Comparison of ENCODE assay signal across 33 cellular contexts in the genomic region with DNA sequence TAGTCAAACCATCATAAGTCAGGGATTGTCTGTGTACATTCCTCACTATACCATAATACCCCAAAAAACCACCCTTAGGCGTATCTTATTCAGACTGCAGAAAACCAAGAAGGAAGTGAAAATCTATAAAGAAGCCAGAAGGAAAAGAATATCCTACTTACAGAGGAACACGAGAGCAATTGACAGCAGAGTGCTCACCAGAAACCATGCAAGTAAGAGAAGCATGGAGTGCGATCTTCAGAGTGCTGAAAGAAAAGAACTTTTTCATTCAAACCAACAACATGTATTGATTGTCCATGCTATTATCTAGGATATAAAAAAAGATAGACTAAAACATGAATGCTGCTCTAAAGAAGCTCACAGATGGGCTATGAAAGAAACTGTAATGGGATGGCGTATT. TPM values are rescaled to one million over a fixed set of nuclear protein-coding genes. Genes with fewer than 3 reads are reported as not detected.
"Had no signal": no experiment of that assay in that cellular context is flagged by ENCODE, and none has a peak within 500 bp of the region (broad histone marks: within the 10 kb centered on the region; RNA-seq: fewer than 3 reads in every experiment).

No MANE protein-coding gene starts in this region.

- DNase-seq: activated B cell treated with CpG ODN at 0.5 μM for 24 hours; activated CD4-positive, alpha-beta T cell treated with anti-CD3 and anti-CD28 coated beads for 48 hours; activated CD4-positive, alpha-beta T cell treated with anti-CD3 and anti-CD28 coated beads, Interleukin-2, amount 50 U/mL, for 1 hour; activated CD4-positive, alpha-beta T cell treated with anti-CD3 and anti-CD28 coated beads, Interleukin-2, amount 50 U/mL, for 48 hours; activated CD8-positive, alpha-beta memory T cell treated with anti-CD3 and anti-CD28 coated beads for 24 hours; activated CD8-positive, alpha-beta T cell treated with anti-CD3 and anti-CD28 coated beads for 36 hours; activated effector memory CD4-positive, alpha-beta T cell treated with Interleukin-2 at 50 U/mL for 16 hours; activated gamma-delta T cell treated with Interleukin-2 at 50 U/mL for 16 hours; activated naive CD4-positive, alpha-beta T cell treated with anti-CD3 and anti-CD28 coated beads, Interleukin-2, amount 50 U/mL, for 16 hours; activated naive CD4-positive, alpha-beta T cell treated with Interleukin-2 at 50 U/mL for 16 hours; activated T-cell treated with anti-CD3 and anti-CD28 coated beads, Interleukin-2, amount 50 U/mL, for 4 hours; amniotic stem cell; anterior cingulate cortex; brain microvascular endothelial cell; dorsolateral prefrontal cortex; effector memory CD4-positive, alpha-beta T cell; endodermal cell; foreskin fibroblast; head of caudate nucleus; T-helper 2 cell had no signal

- FAIRE-seq: astrocyte, bronchial epithelial cell, frontal cortex, TTC549 had no signal

- H3K4me3 ChIP-seq: coronary artery, dorsolateral prefrontal cortex had no signal

- H3K27ac Mint-ChIP-seq: activated B cell treated with CpG ODN at 0.5 μM for 24 hours; activated CD8-positive, alpha-beta T cell treated with anti-CD3 and anti-CD28 coated beads for 36 hours; activated naive CD8-positive, alpha-beta T cell; activated T-helper 17 cell treated with anti-CD3 and anti-CD28 coated beads, Interleukin-2, amount 50 U/mL, for 72 hours; dendritic cell treated with granulocyte-macrophage colony-stimulating factor and Interleukin-4, amounts not matched to agents 40 ng/mL and 50 ng/mL, for 4 days; endodermal cell had no signal

- ATAC-seq: activated CD4-positive, CD25-positive, alpha-beta regulatory T cell treated with anti-CD3 and anti-CD28 coated beads, Interleukin-2, amount 50 U/mL, for 24 hours; activated CD8-positive, alpha-beta T cell treated with anti-CD3 and anti-CD28 coated beads for 36 hours; activated T-cell treated with anti-CD3 and anti-CD28 coated beads, Interleukin-2, amount 50 U/mL, for 4 hours; activated T-helper 17 cell treated with anti-CD3 and anti-CD28 coated beads, Interleukin-2, amount 50 U/mL, for 72 hours; esophagus mucosa had no signal

- H3K4me1 Mint-ChIP-seq: activated B cell treated with CpG ODN at 0.5 μM for 24 hours; activated T-helper 17 cell treated with anti-CD3 and anti-CD28 coated beads, Interleukin-2, amount 50 U/mL, for 72 hours; central memory CD8-positive, alpha-beta T cell; endodermal cell had no signal

- H3K9me3 Mint-ChIP-seq: activated B cell treated with CpG ODN at 0.5 μM for 24 hours; activated CD8-positive, alpha-beta T cell treated with anti-CD3 and anti-CD28 coated beads for 36 hours; activated T-cell treated with anti-CD3 and anti-CD28 coated beads, Interleukin-2, amount 50 U/mL, for 4 hours; central memory CD8-positive, alpha-beta T cell; endodermal cell had no signal

- H3K36me3 ChIP-seq: brain microvascular endothelial cell had no signal

- H3K4me3 Mint-ChIP-seq: activated B cell treated with CpG ODN at 0.5 μM for 24 hours; activated CD8-positive, alpha-beta T cell treated with anti-CD3 and anti-CD28 coated beads for 36 hours; activated naive CD8-positive, alpha-beta T cell; activated T-cell treated with anti-CD3 and anti-CD28 coated beads, Interleukin-2, amount 50 U/mL, for 4 hours; activated T-helper 17 cell treated with anti-CD3 and anti-CD28 coated beads, Interleukin-2, amount 50 U/mL, for 72 hours; central memory CD8-positive, alpha-beta T cell; dendritic cell treated with granulocyte-macrophage colony-stimulating factor and Interleukin-4, amounts not matched to agents 40 ng/mL and 50 ng/mL, for 4 days; endodermal cell had no signal

- H3K27me3 Mint-ChIP-seq: activated B cell treated with CpG ODN at 0.5 μM for 24 hours; activated naive CD8-positive, alpha-beta T cell; central memory CD8-positive, alpha-beta T cell; dendritic cell treated with granulocyte-macrophage colony-stimulating factor and Interleukin-4, amounts not matched to agents 40 ng/mL and 50 ng/mL, for 4 days had no signal

- H3K27me3 ChIP-seq: brain microvascular endothelial cell, dorsolateral prefrontal cortex had no signal

- H3K36me3 Mint-ChIP-seq: activated naive CD8-positive, alpha-beta T cell had no signal

- H3K27ac ChIP-seq: brain microvascular endothelial cell, coronary artery, dorsolateral prefrontal cortex, VCaP had no signal

RNA-seq across cellular contexts. Expression of a gene that starts 50.8 kb away (rescaled TPM):
- total RNA-seq: activated CD8-positive, alpha-beta T cell treated with anti-CD3 and anti-CD28 coated beads for 36 hours; activated T-helper 17 cell treated with anti-CD3 and anti-CD28 coated beads, Interleukin-2, amount 50 U/mL, for 72 hours; bronchial epithelial cell; T-helper 1 cell treated with Interleukin-12 subunit alpha and Interleukin-12 subunit beta and Interleukin-4 antibody, amounts not matched to agents 30 ng/mL and 1 ng/mL, for 36 hours had no signal
